1 cellular context compared by ENCODE assay signal in the genomic region with DNA sequence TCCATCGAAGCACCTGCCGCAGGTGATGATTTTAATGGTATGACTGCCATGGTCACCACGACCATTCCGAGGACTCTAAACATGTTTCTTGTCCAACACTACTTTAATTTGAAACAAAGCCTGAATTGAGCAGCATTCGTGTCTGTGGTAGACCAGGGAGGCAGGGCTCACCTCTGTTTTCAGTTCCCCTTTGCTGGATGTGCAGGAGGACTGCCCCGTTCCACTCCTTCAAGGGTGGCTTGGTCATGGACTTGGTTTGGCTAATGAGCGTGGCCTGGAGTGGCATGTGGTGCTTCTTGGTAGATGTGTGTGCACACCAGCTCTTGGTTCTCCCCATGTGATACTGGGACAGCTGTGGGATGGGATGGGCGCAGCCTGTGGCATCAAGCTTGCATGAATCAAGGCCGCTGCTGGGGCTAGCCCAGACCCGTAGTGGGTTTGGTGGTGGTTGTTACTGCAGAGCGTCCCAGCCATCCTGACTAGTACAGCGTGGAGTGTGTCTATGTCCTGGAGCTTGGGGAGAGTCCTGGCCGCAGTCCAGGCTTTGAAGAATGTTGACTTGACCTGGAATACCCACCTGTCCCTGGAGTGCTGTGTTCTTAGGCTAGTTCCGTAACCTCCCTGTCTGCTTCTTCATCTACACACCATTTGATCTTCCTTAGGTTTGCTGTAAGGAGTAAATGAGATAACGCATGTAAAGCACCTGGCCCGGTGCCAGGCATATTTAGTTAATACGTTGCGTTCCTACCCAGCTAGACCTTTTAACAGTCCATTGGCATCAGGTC.
TF ChIP-seq lines count a peak whose summit lies in the region.

No MANE protein-coding gene starts in this region.

TF ChIP-seq in GM12878, 131 proteins besides CTCF, POLR2A, EP300 and RAD21 (continued from another document and continues in another):
- TF ChIP-seq, protein P1, sequence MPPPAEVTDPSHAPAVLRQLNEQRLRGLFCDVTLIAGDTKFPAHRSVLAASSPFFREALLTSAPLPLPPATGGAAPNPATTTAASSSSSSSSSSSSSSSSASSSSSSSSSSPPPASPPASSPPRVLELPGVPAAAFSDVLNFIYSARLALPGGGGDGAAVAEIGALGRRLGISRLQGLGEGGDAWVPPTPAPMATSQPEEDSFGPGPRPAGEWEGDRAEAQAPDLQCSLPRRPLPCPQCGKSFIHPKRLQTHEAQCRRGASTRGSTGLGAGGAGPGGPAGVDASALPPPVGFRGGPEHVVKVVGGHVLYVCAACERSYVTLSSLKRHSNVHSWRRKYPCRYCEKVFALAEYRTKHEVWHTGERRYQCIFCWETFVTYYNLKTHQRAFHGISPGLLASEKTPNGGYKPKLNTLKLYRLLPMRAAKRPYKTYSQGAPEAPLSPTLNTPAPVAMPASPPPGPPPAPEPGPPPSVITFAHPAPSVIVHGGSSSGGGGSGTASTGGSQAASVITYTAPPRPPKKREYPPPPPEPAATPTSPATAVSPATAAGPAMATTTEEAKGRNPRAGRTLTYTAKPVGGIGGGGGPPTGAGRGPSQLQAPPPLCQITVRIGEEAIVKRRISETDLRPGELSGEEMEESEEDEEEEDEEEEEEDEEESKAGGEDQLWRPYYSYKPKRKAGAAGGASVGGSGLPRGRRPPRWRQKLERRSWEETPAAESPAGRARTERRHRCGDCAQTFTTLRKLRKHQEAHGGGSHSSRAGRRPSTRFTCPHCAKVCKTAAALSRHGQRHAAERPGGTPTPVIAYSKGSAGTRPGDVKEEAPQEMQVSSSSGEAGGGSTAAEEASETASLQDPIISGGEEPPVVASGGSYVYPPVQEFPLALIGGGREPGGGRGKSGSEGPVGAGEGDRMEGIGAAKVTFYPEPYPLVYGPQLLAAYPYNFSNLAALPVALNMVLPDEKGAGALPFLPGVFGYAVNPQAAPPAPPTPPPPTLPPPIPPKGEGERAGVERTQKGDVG (CRISPR knock-in tag; IDR thresholded peaks at IDR 0.05): no peak
- TF ChIP-seq, protein P2, sequence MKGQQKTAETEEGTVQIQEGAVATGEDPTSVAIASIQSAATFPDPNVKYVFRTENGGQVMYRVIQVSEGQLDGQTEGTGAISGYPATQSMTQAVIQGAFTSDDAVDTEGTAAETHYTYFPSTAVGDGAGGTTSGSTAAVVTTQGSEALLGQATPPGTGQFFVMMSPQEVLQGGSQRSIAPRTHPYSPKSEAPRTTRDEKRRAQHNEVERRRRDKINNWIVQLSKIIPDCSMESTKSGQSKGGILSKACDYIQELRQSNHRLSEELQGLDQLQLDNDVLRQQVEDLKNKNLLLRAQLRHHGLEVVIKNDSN (IDR thresholded peaks at IDR 0.05; ENCODE audit: borderline replicate concordance, extremely low read length, insufficient read depth, low read depth, low read length): no peak
- TF ChIP-seq RBBP5 (conservative IDR thresholded peaks at IDR 0.05): no peak
- TF ChIP-seq EED (IDR thresholded peaks at IDR 0.05; ENCODE audit: low read depth): no peak
- no peak for TF ChIP-seq CREM (IDR thresholded peaks at IDR 0.05; ENCODE audit: low read depth)
- no peak for TF ChIP-seq CBX5 (IDR thresholded peaks at IDR 0.05; ENCODE audit: low read depth)
- TF ChIP-seq LARP7 (IDR thresholded peaks at IDR 0.05): no peak
- no peak for TF ChIP-seq TAF1 (IDR thresholded peaks at IDR 0.05; ENCODE audit: borderline replicate concordance, low read depth, low read length)
- TF ChIP-seq NFIC (IDR thresholded peaks at IDR 0.05; ENCODE audit: low read depth, low read length): no peak
- TF ChIP-seq, protein P3, sequence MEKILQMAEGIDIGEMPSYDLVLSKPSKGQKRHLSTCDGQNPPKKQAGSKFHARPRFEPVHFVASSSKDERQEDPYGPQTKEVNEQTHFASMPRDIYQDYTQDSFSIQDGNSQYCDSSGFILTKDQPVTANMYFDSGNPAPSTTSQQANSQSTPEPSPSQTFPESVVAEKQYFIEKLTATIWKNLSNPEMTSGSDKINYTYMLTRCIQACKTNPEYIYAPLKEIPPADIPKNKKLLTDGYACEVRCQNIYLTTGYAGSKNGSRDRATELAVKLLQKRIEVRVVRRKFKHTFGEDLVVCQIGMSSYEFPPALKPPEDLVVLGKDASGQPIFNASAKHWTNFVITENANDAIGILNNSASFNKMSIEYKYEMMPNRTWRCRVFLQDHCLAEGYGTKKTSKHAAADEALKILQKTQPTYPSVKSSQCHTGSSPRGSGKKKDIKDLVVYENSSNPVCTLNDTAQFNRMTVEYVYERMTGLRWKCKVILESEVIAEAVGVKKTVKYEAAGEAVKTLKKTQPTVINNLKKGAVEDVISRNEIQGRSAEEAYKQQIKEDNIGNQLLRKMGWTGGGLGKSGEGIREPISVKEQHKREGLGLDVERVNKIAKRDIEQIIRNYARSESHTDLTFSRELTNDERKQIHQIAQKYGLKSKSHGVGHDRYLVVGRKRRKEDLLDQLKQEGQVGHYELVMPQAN (conservative IDR thresholded peaks at IDR 0.05): no peak
- no peak for TF ChIP-seq TARDBP (IDR thresholded peaks at IDR 0.05; ENCODE audit: borderline replicate concordance)
- TF ChIP-seq, protein P4, sequence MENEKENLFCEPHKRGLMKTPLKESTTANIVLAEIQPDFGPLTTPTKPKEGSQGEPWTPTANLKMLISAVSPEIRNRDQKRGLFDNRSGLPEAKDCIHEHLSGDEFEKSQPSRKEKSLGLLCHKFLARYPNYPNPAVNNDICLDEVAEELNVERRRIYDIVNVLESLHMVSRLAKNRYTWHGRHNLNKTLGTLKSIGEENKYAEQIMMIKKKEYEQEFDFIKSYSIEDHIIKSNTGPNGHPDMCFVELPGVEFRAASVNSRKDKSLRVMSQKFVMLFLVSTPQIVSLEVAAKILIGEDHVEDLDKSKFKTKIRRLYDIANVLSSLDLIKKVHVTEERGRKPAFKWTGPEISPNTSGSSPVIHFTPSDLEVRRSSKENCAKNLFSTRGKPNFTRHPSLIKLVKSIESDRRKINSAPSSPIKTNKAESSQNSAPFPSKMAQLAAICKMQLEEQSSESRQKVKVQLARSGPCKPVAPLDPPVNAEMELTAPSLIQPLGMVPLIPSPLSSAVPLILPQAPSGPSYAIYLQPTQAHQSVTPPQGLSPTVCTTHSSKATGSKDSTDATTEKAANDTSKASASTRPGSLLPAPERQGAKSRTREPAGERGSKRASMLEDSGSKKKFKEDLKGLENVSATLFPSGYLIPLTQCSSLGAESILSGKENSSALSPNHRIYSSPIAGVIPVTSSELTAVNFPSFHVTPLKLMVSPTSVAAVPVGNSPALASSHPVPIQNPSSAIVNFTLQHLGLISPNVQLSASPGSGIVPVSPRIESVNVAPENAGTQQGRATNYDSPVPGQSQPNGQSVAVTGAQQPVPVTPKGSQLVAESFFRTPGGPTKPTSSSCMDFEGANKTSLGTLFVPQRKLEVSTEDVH (IDR thresholded peaks at IDR 0.05; ENCODE audit: low read depth, partially characterized antibody): no peak
- TF ChIP-seq ATF7 (IDR thresholded peaks at IDR 0.05; ENCODE audit: low read depth): no peak
- TF ChIP-seq, protein P5, sequence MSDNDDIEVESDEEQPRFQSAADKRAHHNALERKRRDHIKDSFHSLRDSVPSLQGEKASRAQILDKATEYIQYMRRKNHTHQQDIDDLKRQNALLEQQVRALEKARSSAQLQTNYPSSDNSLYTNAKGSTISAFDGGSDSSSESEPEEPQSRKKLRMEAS (IDR thresholded peaks at IDR 0.05; ENCODE audit: low read depth, low read length): no peak
- no peak for TF ChIP-seq CEBPB (IDR thresholded peaks at IDR 0.05; ENCODE audit: borderline replicate concordance in 1 of 2, low read depth in 2 of 2, low read length in 2 of 2)
- TF ChIP-seq, protein P6, sequence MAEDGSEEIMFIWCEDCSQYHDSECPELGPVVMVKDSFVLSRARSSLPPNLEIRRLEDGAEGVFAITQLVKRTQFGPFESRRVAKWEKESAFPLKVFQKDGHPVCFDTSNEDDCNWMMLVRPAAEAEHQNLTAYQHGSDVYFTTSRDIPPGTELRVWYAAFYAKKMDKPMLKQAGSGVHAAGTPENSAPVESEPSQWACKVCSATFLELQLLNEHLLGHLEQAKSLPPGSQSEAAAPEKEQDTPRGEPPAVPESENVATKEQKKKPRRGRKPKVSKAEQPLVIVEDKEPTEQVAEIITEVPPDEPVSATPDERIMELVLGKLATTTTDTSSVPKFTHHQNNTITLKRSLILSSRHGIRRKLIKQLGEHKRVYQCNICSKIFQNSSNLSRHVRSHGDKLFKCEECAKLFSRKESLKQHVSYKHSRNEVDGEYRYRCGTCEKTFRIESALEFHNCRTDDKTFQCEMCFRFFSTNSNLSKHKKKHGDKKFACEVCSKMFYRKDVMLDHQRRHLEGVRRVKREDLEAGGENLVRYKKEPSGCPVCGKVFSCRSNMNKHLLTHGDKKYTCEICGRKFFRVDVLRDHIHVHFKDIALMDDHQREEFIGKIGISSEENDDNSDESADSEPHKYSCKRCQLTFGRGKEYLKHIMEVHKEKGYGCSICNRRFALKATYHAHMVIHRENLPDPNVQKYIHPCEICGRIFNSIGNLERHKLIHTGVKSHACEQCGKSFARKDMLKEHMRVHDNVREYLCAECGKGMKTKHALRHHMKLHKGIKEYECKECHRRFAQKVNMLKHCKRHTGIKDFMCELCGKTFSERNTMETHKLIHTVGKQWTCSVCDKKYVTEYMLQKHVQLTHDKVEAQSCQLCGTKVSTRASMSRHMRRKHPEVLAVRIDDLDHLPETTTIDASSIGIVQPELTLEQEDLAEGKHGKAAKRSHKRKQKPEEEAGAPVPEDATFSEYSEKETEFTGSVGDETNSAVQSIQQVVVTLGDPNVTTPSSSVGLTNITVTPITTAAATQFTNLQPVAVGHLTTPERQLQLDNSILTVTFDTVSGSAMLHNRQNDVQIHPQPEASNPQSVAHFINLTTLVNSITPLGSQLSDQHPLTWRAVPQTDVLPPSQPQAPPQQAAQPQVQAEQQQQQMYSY (CRISPR knock-in tag; IDR thresholded peaks at IDR 0.05): no peak
- no peak for TF ChIP-seq CHD4 (IDR thresholded peaks at IDR 0.05)
- TF ChIP-seq BACH1 (IDR thresholded peaks at IDR 0.05; ENCODE audit: borderline replicate concordance): no peak
- TF ChIP-seq ZNF274 (IDR thresholded peaks at IDR 0.05; ENCODE audit: insufficient read depth, insufficient read length): no peak
- TF ChIP-seq SMAD1 (IDR thresholded peaks at IDR 0.05; ENCODE audit: low read depth, partially characterized antibody): no peak
- no peak for TF ChIP-seq NBN (IDR thresholded peaks at IDR 0.05)
- no peak for TF ChIP-seq MTA3 (IDR thresholded peaks at IDR 0.05; ENCODE audit: borderline replicate concordance, low read length)
- no peak for TF ChIP-seq SUPT20H (IDR thresholded peaks at IDR 0.05; ENCODE audit: borderline replicate concordance, control insufficient read depth, low read depth, low read length)
- TF ChIP-seq WRNIP1 (IDR thresholded peaks at IDR 0.05; ENCODE audit: borderline replicate concordance, low read depth, low read length): no peak
- TF ChIP-seq ZNF384 (IDR thresholded peaks at IDR 0.05; ENCODE audit: borderline replicate concordance, low read depth, low read length): no peak
- no peak for TF ChIP-seq YBX1 (IDR thresholded peaks at IDR 0.05)
- peak; percentile 55; the same call in 1 of the 2 replicates for TF ChIP-seq BCL11A (IDR thresholded peaks at IDR 0.05; ENCODE audit: low read depth, low read length)
- TF ChIP-seq HCFC1 (IDR thresholded peaks at IDR 0.05; ENCODE audit: low read length): no peak
- no peak for TF ChIP-seq SRF (IDR thresholded peaks at IDR 0.05; ENCODE audit: low read depth in 2 of 2, low read length in 2 of 2)
- no peak for TF ChIP-seq RB1 (IDR thresholded peaks at IDR 0.05; ENCODE audit: borderline replicate concordance)
- no peak for TF ChIP-seq YY1 (IDR thresholded peaks at IDR 0.05; ENCODE audit: low read depth, low read length)
- TF ChIP-seq SPI1 (IDR thresholded peaks at IDR 0.05; ENCODE audit: borderline replicate concordance, insufficient read depth, low read depth, low read length): peak; percentile 96
- no peak for TF ChIP-seq BRCA1 (IDR thresholded peaks at IDR 0.05; ENCODE audit: low read depth, low read length)
- TF ChIP-seq, protein P7, sequence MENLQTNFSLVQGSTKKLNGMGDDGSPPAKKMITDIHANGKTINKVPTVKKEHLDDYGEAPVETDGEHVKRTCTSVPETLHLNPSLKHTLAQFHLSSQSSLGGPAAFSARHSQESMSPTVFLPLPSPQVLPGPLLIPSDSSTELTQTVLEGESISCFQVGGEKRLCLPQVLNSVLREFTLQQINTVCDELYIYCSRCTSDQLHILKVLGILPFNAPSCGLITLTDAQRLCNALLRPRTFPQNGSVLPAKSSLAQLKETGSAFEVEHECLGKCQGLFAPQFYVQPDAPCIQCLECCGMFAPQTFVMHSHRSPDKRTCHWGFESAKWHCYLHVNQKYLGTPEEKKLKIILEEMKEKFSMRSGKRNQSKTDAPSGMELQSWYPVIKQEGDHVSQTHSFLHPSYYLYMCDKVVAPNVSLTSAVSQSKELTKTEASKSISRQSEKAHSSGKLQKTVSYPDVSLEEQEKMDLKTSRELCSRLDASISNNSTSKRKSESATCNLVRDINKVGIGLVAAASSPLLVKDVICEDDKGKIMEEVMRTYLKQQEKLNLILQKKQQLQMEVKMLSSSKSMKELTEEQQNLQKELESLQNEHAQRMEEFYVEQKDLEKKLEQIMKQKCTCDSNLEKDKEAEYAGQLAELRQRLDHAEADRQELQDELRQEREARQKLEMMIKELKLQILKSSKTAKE (IDR thresholded peaks at IDR 0.05; ENCODE audit: low read depth, poor library complexity, severe bottlenecking): no peak
- no peak for TF ChIP-seq NFYA (IDR thresholded peaks at IDR 0.05; ENCODE audit: borderline replicate concordance, low read depth, low read length)
- TF ChIP-seq TCF3 (IDR thresholded peaks at IDR 0.05; ENCODE audit: borderline replicate concordance, insufficient read depth, low read depth, low read length): no peak
- TF ChIP-seq RCOR1 (conservative IDR thresholded peaks at IDR 0.05; ENCODE audit: low read depth, low read length): no peak
- peak; percentile 46; the same call in 1 of the 2 replicates for TF ChIP-seq IRF4 (IDR thresholded peaks at IDR 0.05; ENCODE audit: low read depth, low read length)
- TF ChIP-seq POU2F2 (IDR thresholded peaks at IDR 0.05; ENCODE audit: borderline replicate concordance, low read depth, low read length): peak; percentile 45; the same call in 1 of the 3 replicates
- no peak for TF ChIP-seq CHD1 (IDR thresholded peaks at IDR 0.05; ENCODE audit: low read depth, low read length)
- no peak for TF ChIP-seq ASH2L (IDR thresholded peaks at IDR 0.05; ENCODE audit: borderline replicate concordance, low read depth)
- no peak for TF ChIP-seq TBL1XR1 (IDR thresholded peaks at IDR 0.05; ENCODE audit: low read depth, low read length)
- no peak for TF ChIP-seq SMARCA5 (IDR thresholded peaks at IDR 0.05)
- TF ChIP-seq MEF2B (IDR thresholded peaks at IDR 0.05; ENCODE audit: partially characterized antibody, poor library complexity, severe bottlenecking): no peak
- TF ChIP-seq, protein P8, sequence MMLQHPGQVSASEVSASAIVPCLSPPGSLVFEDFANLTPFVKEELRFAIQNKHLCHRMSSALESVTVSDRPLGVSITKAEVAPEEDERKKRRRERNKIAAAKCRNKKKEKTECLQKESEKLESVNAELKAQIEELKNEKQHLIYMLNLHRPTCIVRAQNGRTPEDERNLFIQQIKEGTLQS (IDR thresholded peaks at IDR 0.05; ENCODE audit: borderline replicate concordance, extremely low read depth, low read depth, low read length): no peak
- TF ChIP-seq IKZF1 (conservative IDR thresholded peaks at IDR 0.05): no peak
- no peak for TF ChIP-seq EZH2 (IDR thresholded peaks at IDR 0.05; ENCODE audit: borderline replicate concordance, control insufficient read depth, low read depth, low read length)
